In genomic region chr15:57762302-57762701, GRCh38 we compare ENCODE assay signal across 2 cellular contexts.
TF ChIP-seq lines count a peak whose summit lies in the region.

No MANE protein-coding gene starts in this region.

TF ChIP-seq in HepG2, 621 proteins besides CTCF, POLR2A, EP300 and RAD21 (continues in another document):
- TF ChIP-seq CREM (IDR thresholded peaks at IDR 0.05) (no peak), CREM (CRISPR knock-in tag; IDR thresholded peaks at IDR 0.05) (no peak), NR2F1 (CRISPR knock-in tag; IDR thresholded peaks at IDR 0.05) (no peak), ADNP (CRISPR knock-in tag; IDR thresholded peaks at IDR 0.05) (no peak), TEF (CRISPR knock-in tag; IDR thresholded peaks at IDR 0.05) (no peak), MZF1 (CRISPR knock-in tag; IDR thresholded peaks at IDR 0.05; ENCODE audit: borderline replicate concordance) (no peak), TP53 (CRISPR knock-in tag; conservative IDR thresholded peaks at IDR 0.05) (no peak), HBP1 (CRISPR knock-in tag; IDR thresholded peaks at IDR 0.05; ENCODE audit: low read depth) (no peak), ZNF224 (CRISPR knock-in tag; IDR thresholded peaks at IDR 0.05) (no peak), ZNF292 (CRISPR knock-in tag; IDR thresholded peaks at IDR 0.05; ENCODE audit: borderline replicate concordance, low read depth) (no peak), ESRRA (CRISPR knock-in tag; IDR thresholded peaks at IDR 0.05; ENCODE audit: low read depth) (no peak)
- TF ChIP-seq, protein P1, sequence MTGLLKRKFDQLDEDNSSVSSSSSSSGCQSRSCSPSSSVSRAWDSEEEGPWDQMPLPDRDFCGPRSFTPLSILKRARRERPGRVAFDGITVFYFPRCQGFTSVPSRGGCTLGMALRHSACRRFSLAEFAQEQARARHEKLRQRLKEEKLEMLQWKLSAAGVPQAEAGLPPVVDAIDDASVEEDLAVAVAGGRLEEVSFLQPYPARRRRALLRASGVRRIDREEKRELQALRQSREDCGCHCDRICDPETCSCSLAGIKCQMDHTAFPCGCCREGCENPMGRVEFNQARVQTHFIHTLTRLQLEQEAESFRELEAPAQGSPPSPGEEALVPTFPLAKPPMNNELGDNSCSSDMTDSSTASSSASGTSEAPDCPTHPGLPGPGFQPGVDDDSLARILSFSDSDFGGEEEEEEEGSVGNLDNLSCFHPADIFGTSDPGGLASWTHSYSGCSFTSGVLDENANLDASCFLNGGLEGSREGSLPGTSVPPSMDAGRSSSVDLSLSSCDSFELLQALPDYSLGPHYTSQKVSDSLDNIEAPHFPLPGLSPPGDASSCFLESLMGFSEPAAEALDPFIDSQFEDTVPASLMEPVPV (CRISPR knock-in tag; IDR thresholded peaks at IDR 0.05), result no peak
- TF ChIP-seq, protein P2, sequence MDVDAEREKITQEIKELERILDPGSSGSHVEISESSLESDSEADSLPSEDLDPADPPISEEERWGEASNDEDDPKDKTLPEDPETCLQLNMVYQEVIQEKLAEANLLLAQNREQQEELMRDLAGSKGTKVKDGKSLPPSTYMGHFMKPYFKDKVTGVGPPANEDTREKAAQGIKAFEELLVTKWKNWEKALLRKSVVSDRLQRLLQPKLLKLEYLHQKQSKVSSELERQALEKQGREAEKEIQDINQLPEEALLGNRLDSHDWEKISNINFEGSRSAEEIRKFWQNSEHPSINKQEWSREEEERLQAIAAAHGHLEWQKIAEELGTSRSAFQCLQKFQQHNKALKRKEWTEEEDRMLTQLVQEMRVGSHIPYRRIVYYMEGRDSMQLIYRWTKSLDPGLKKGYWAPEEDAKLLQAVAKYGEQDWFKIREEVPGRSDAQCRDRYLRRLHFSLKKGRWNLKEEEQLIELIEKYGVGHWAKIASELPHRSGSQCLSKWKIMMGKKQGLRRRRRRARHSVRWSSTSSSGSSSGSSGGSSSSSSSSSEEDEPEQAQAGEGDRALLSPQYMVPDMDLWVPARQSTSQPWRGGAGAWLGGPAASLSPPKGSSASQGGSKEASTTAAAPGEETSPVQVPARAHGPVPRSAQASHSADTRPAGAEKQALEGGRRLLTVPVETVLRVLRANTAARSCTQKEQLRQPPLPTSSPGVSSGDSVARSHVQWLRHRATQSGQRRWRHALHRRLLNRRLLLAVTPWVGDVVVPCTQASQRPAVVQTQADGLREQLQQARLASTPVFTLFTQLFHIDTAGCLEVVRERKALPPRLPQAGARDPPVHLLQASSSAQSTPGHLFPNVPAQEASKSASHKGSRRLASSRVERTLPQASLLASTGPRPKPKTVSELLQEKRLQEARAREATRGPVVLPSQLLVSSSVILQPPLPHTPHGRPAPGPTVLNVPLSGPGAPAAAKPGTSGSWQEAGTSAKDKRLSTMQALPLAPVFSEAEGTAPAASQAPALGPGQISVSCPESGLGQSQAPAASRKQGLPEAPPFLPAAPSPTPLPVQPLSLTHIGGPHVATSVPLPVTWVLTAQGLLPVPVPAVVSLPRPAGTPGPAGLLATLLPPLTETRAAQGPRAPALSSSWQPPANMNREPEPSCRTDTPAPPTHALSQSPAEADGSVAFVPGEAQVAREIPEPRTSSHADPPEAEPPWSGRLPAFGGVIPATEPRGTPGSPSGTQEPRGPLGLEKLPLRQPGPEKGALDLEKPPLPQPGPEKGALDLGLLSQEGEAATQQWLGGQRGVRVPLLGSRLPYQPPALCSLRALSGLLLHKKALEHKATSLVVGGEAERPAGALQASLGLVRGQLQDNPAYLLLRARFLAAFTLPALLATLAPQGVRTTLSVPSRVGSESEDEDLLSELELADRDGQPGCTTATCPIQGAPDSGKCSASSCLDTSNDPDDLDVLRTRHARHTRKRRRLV (CRISPR knock-in tag; IDR thresholded peaks at IDR 0.05), result no peak
- TF ChIP-seq, protein P3, sequence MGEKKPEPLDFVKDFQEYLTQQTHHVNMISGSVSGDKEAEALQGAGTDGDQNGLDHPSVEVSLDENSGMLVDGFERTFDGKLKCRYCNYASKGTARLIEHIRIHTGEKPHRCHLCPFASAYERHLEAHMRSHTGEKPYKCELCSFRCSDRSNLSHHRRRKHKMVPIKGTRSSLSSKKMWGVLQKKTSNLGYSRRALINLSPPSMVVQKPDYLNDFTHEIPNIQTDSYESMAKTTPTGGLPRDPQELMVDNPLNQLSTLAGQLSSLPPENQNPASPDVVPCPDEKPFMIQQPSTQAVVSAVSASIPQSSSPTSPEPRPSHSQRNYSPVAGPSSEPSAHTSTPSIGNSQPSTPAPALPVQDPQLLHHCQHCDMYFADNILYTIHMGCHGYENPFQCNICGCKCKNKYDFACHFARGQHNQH (CRISPR knock-in tag; IDR thresholded peaks at IDR 0.05), result no peak
- TF ChIP-seq, protein P4, sequence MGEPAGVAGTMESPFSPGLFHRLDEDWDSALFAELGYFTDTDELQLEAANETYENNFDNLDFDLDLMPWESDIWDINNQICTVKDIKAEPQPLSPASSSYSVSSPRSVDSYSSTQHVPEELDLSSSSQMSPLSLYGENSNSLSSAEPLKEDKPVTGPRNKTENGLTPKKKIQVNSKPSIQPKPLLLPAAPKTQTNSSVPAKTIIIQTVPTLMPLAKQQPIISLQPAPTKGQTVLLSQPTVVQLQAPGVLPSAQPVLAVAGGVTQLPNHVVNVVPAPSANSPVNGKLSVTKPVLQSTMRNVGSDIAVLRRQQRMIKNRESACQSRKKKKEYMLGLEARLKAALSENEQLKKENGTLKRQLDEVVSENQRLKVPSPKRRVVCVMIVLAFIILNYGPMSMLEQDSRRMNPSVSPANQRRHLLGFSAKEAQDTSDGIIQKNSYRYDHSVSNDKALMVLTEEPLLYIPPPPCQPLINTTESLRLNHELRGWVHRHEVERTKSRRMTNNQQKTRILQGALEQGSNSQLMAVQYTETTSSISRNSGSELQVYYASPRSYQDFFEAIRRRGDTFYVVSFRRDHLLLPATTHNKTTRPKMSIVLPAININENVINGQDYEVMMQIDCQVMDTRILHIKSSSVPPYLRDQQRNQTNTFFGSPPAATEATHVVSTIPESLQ (CRISPR knock-in tag; conservative IDR thresholded peaks at IDR 0.05), result no peak

TF ChIP-seq in WTC11, 78 proteins besides CTCF, POLR2A, EP300 and RAD21:
- no peak for TF ChIP-seq MYBL2 (CRISPR knock-in tag; IDR thresholded peaks at IDR 0.05)
- no peak for TF ChIP-seq ESRRA (CRISPR knock-in tag; IDR thresholded peaks at IDR 0.05; ENCODE audit: borderline replicate concordance)
- TF ChIP-seq TCF7 (CRISPR knock-in tag; IDR thresholded peaks at IDR 0.05; ENCODE audit: low read depth), result no peak
- TF ChIP-seq FOXJ3 (CRISPR knock-in tag; IDR thresholded peaks at IDR 0.05; ENCODE audit: borderline replicate concordance), result no peak
- TF ChIP-seq NFYB (CRISPR knock-in tag; conservative IDR thresholded peaks at IDR 0.05; ENCODE audit: low read depth), result no peak
- TF ChIP-seq ZNF219 (CRISPR knock-in tag; IDR thresholded peaks at IDR 0.05; ENCODE audit: borderline replicate concordance), result no peak
